Comparison of ENCODE assay signal across 8 cellular contexts in the genomic region with DNA sequence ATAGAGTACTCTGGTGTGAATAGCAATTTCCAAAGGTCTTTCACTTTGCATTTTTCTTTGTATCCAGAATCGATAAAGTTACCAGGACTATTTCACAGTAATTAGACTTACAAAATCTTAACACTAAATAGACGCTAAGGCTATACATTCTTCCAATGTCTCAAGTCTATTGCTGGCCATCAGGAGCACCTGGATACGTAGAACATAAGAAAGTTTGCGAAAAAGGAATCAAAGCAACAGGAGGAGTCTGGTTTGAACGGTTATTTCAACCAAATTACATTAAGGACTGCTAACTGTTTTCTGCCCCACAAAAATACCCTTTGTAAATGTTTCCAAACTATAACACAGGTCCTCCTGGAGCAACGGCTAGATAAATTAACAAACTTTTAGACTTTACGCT. TPM values are rescaled to one million over a fixed set of nuclear protein-coding genes. Genes with fewer than 3 reads are reported as not detected.
DNase-seq lines count a peak whose midpoint lies in the region; ATAC-seq and TF ChIP-seq lines count a peak whose summit lies in the region.

No MANE protein-coding gene starts in this region.

- H3K27me3 ChIP-seq in CD4-positive, alpha-beta T cell (ENCODE audit: control insufficient read depth, insufficient read depth, low read length), result no peaks in the 10 kb centered on the region
- no peaks in the 10 kb centered on the region for H3K27me3 ChIP-seq in Loucy (ENCODE audit: insufficient read depth, low read length, poor library complexity, severe bottlenecking)

- no peak overlapping the region for H2AFZ ChIP-seq in Loucy (ENCODE audit: low read length)

- peak overlapping the region; percentile 88 for H3K4me3 Mint-ChIP-seq in CD4-positive, alpha-beta T cell
- H3K4me3 Mint-ChIP-seq in neural crest cell, result peak overlapping the region; percentile 100

- intact Hi-C loops in CD4-positive, alpha-beta T cell (cut with DNase I, micrococcal nuclease), result loop anchor here in 1 of 2 experiments (5.0 kb wide), 1 partner anchor 121 kb away; no protein-coding TSS in a partner anchor

- peaks cover 31% of the 10 kb centered on the region for H3K4me1 ChIP-seq in Loucy (ENCODE audit: insufficient read depth, low read length, poor library complexity, severe bottlenecking)

- H4K20me1 ChIP-seq in Loucy (ENCODE audit: insufficient read depth, low read length, poor library complexity, severe bottlenecking), result peaks cover 31% of the 10 kb centered on the region

- no peaks in the 10 kb centered on the region for H3K9me3 Mint-ChIP-seq in CD4-positive, alpha-beta T cell
- H3K9me3 Mint-ChIP-seq in neural crest cell, result peaks cover 2% of the 10 kb centered on the region

- DNase-seq in CD4-positive, alpha-beta T cell, result no peak
- DNase-seq in neural crest cell (ENCODE audit: low read depth, low spot score), result no peak
- DNase-seq in NCI-H1694 (lab: John Stamatoyannopoulos, UW), result no peak
- DNase-seq in left lobe of liver (ENCODE audit: low spot score), result no peak

- no peaks in the 10 kb centered on the region for H3K9me3 ChIP-seq in CD4-positive, alpha-beta T cell (ENCODE audit: control insufficient read depth, low read length)
- no peaks in the 10 kb centered on the region for H3K9me3 ChIP-seq in Loucy (ENCODE audit: insufficient read depth, low read depth, low read length)

- no peak for ATAC-seq in CD4-positive, alpha-beta T cell (ENCODE audit: poor library complexity)
- ATAC-seq in HG03432 (IDR thresholded peaks at IDR 0.05; ENCODE audit: unreplicated experiment), result no peak
- no peak for ATAC-seq in left lobe of liver
- ATAC-seq in GM18502 (IDR thresholded peaks at IDR 0.05; ENCODE audit: poor library complexity, unreplicated experiment), result no peak

- H3K4me2 ChIP-seq in Loucy (ENCODE audit: low read depth, low read length, poor library complexity, severe bottlenecking), result peak overlapping the region; percentile 82

- peaks cover 49% of the 10 kb centered on the region for H3K4me1 Mint-ChIP-seq in CD4-positive, alpha-beta T cell (ENCODE audit: low read depth)
- peaks cover 49% of the 10 kb centered on the region for H3K4me1 Mint-ChIP-seq in neural crest cell

- POLR2A ChIA-PET in CD4-positive, alpha-beta T cell (lab: Charles Lee), result interaction anchor here (0.6 to 4.7 kb wide), 19 partner anchors 9 to 1209 kb away, joined by 3 to 309 read pairs (median 11); a partner anchor contains a TSS

- peaks cover 51% of the 10 kb centered on the region for H3K79me2 ChIP-seq in Loucy (ENCODE audit: insufficient read depth, low read length)

- peaks cover 43% of the 10 kb centered on the region for H3K36me3 Mint-ChIP-seq in CD4-positive, alpha-beta T cell (ENCODE audit: low read depth)
- peaks cover 20% of the 10 kb centered on the region for H3K36me3 Mint-ChIP-seq in neural crest cell (ENCODE audit: low read depth)

- no peaks in the 10 kb centered on the region for H3F3A ChIP-seq in Loucy (ENCODE audit: low read depth)

- peak overlapping the region; percentile 96 for H3K27ac ChIP-seq in CD4-positive, alpha-beta T cell (ENCODE audit: low read depth, low read length)
- H3K27ac ChIP-seq in cingulate gyrus (ENCODE audit: low read depth, low read length), result peak overlapping the region; percentile 95

- peak overlapping the region; percentile 96 for H3K9ac ChIP-seq in Loucy (ENCODE audit: low read depth, low read length, poor library complexity, severe bottlenecking)

- no peaks in the 10 kb centered on the region for H3K9me2 ChIP-seq in Loucy (replicated peaks; ENCODE audit: low read depth, low read length)

- H3K27me3 Mint-ChIP-seq in CD4-positive, alpha-beta T cell, result no peaks in the 10 kb centered on the region
- H3K27me3 Mint-ChIP-seq in neural crest cell (ENCODE audit: low read depth), result peaks cover 6% of the 10 kb centered on the region

- CTCF ChIA-PET in CD4-positive, alpha-beta T cell (lab: Charles Lee), result interaction anchor here (0.8 to 1.7 kb wide), 3 partner anchors 13 to 53 kb away, joined by 3 to 14 read pairs (median 4); a partner anchor contains a TSS

- H3K4me3 ChIP-seq in Loucy (ENCODE audit: low read length, poor library complexity, severe bottlenecking), result peak overlapping the region; percentile 90

- H3K36me3 ChIP-seq in Loucy (ENCODE audit: insufficient read depth, low read length), result peaks cover 15% of the 10 kb centered on the region

- TF ChIP-seq CTCF in CD4-positive, alpha-beta T cell (IDR thresholded peaks at IDR 0.05), result no peak
- no peak for TF ChIP-seq CTCF in Loucy (conservative IDR thresholded peaks at IDR 0.05; ENCODE audit: low read length)
- TF ChIP-seq CTCF in neural crest cell (conservative IDR thresholded peaks at IDR 0.05), result no peak

- peak overlapping the region; percentile 99 for H3K27ac Mint-ChIP-seq in CD4-positive, alpha-beta T cell
- H3K27ac Mint-ChIP-seq in neural crest cell (ENCODE audit: unreplicated experiment), result peak overlapping the region; percentile 100

RNA-seq across cellular contexts. Expression of a gene that starts 1.4 kb away (rescaled TPM):
- total RNA-seq in CD4-positive, alpha-beta T cell, result 100 to 1,000 TPM; 162 to 167 TPM
- total RNA-seq in neural crest cell (397 and 416 TPM in 2 replicates), left lobe of liver (55.1 TPM)

RNA-seq across cellular contexts. Expression of a gene that starts 53.4 kb away (rescaled TPM):
- total RNA-seq in CD4-positive, alpha-beta T cell, result 10 to 100 TPM; 53.3 to 57.8 TPM
- total RNA-seq in neural crest cell, result 32.3 and 34.0 TPM in 2 replicates
- 29.2 TPM for total RNA-seq in left lobe of liver
